11 cellular contexts compared by ENCODE assay signal in the genomic region with DNA sequence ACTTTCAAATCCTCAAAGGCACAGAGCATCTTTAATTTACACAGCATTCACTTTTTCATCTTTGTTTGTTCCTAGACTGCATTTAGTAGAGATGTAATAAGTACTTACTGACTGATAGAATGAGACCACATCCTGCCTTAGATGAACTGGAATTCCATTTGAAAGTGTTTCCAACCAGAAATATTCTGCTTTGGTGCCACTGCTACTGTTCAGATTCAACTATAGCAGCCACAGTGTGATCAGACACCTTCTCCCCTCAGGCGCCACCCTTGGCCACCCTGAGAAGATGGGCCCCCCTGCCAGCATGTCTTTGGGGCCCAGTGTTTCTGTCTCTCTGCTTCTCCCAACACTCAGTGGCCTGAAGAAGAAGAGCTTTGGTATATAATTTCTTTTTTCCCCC.
DNase-seq lines count a peak whose midpoint lies in the region; ATAC-seq and TF ChIP-seq lines count a peak whose summit lies in the region.
"Had no signal": no experiment of that assay in that cellular context is flagged by ENCODE, and none has a peak within 500 bp of the region (broad histone marks: within the 10 kb centered on the region; RNA-seq: fewer than 3 reads in every experiment).

No MANE protein-coding gene starts in this region.

- H3K9me3 ChIP-seq in CD8-positive, alpha-beta memory T cell (ENCODE audit: low read length), result no peaks in the 10 kb centered on the region
- H3K9me3 ChIP-seq in parathyroid adenoma (ENCODE audit: control insufficient read depth, low read length) (no peaks in the 10 kb centered on the region), ovary (no peaks in the 10 kb centered on the region)
- H3K9me3 ChIP-seq: thyroid gland had no signal

- POLR2A ChIA-PET in CD8-positive, alpha-beta memory T cell (lab: Charles Lee), result no interaction called here
- POLR2A ChIA-PET in activated naive CD8-positive, alpha-beta T cell treated with anti-CD3 and anti-CD28 coated beads, Interleukin-2, amount 10 ng/mL, durations not matched to agents 7 days and 5 days (lab: Charles Lee), result interaction anchor here (0.6 kb wide), 1 partner anchor 523 kb away, joined by 3 read pairs; no protein-coding TSS in a partner anchor

- 90 to 100% (median 95%) methylated on average over 1 of the region's 1 CpG for WGBS in ovary, 3 donors

- CTCF ChIA-PET in CD8-positive, alpha-beta memory T cell (lab: Charles Lee), result no interaction called here

- H2AFZ ChIP-seq in parathyroid adenoma, result no peak overlapping the region

- no peak overlapping the region for H3K9ac ChIP-seq in parathyroid adenoma

- no peak for TF ChIP-seq POLR2A in ovary (IDR thresholded peaks at IDR 0.05)

- H3K36me3 ChIP-seq in CD8-positive, alpha-beta memory T cell (ENCODE audit: insufficient read depth, low read length), result no peaks in the 10 kb centered on the region
- no peaks in the 10 kb centered on the region for H3K36me3 ChIP-seq in parathyroid adenoma (ENCODE audit: control insufficient read depth, insufficient read depth, low read length)
- H3K36me3 ChIP-seq in ovary, result no peaks in the 10 kb centered on the region
- H3K36me3 ChIP-seq: thyroid gland had no signal

- no peaks in the 10 kb centered on the region for H3K27me3 ChIP-seq in CD8-positive, alpha-beta memory T cell (ENCODE audit: insufficient read depth, low read length, poor library complexity, severe bottlenecking)
- no peaks in the 10 kb centered on the region for H3K27me3 ChIP-seq in parathyroid adenoma (ENCODE audit: control insufficient read depth, insufficient read depth, low read length)
- no peaks in the 10 kb centered on the region for H3K27me3 ChIP-seq in ovary
- H3K27me3 ChIP-seq: thyroid gland had no signal

- peaks cover 29 to 37% (median 31%) of the 10 kb centered on the region in 3 donors for H3K4me1 Mint-ChIP-seq in CD8-positive, alpha-beta memory T cell
- peaks cover 25% of the 10 kb centered on the region for H3K4me1 Mint-ChIP-seq in activated naive CD8-positive, alpha-beta T cell treated with anti-CD3 and anti-CD28 coated beads, Interleukin-2, amount 10 ng/mL, durations not matched to agents 7 days and 5 days

- no peak for DNase-seq in CD8-positive, alpha-beta memory T cell
- no peak for DNase-seq in activated naive CD8-positive, alpha-beta T cell treated with anti-CD3 and anti-CD28 coated beads, Interleukin-2, amount 10 ng/mL, durations not matched to agents 7 days and 5 days
- DNase-seq in ovary (no peak), NCI-H2227 (lab: John Stamatoyannopoulos, UW; ENCODE audit: unreplicated experiment) (no peak), EL (no peak)
- no peak for DNase-seq in central memory CD4-positive, alpha-beta T cell
- DNase-seq: activated effector memory CD4-positive, alpha-beta T cell treated with anti-CD3 and anti-CD28 coated beads, Interleukin-2, amount 50 U/mL, for 16 hours; NCI-H1436; thyroid gland had no signal

- no peaks in the 10 kb centered on the region for H3K9me3 Mint-ChIP-seq in CD8-positive, alpha-beta memory T cell
- H3K9me3 Mint-ChIP-seq in activated naive CD8-positive, alpha-beta T cell treated with anti-CD3 and anti-CD28 coated beads, Interleukin-2, amount 10 ng/mL, durations not matched to agents 7 days and 5 days, result no peaks in the 10 kb centered on the region

- no peak for TF ChIP-seq CTCF in parathyroid adenoma (IDR thresholded peaks at IDR 0.05)
- no peak for TF ChIP-seq CTCF in ovary (IDR thresholded peaks at IDR 0.05)

- H3K4me3 Mint-ChIP-seq in CD8-positive, alpha-beta memory T cell, result peak overlapping the region in 3 of 7 donors; percentile 20 to 24 (median 23)
- H3K4me3 Mint-ChIP-seq in activated naive CD8-positive, alpha-beta T cell treated with anti-CD3 and anti-CD28 coated beads, Interleukin-2, amount 10 ng/mL, durations not matched to agents 7 days and 5 days, result peak overlapping the region; percentile 22

- H3K27ac Mint-ChIP-seq in CD8-positive, alpha-beta memory T cell, result peak overlapping the region; percentile 12 to 89 (median 78)
- peak overlapping the region; percentile 70 for H3K27ac Mint-ChIP-seq in activated naive CD8-positive, alpha-beta T cell treated with anti-CD3 and anti-CD28 coated beads, Interleukin-2, amount 10 ng/mL, durations not matched to agents 7 days and 5 days

- intact Hi-C loops in ovary (cut with DNase I), result no loop called here

- H3K79me2 ChIP-seq in parathyroid adenoma, result no peaks in the 10 kb centered on the region

- no peaks in the 10 kb centered on the region for H3K36me3 Mint-ChIP-seq in CD8-positive, alpha-beta memory T cell
- H3K36me3 Mint-ChIP-seq in activated naive CD8-positive, alpha-beta T cell treated with anti-CD3 and anti-CD28 coated beads, Interleukin-2, amount 10 ng/mL, durations not matched to agents 7 days and 5 days, result peaks cover 2% of the 10 kb centered on the region

- no peak overlapping the region for H3K4me2 ChIP-seq in parathyroid adenoma (ENCODE audit: low read length)

- H3K4me3 ChIP-seq in CD8-positive, alpha-beta memory T cell (ENCODE audit: low read length), result no peak overlapping the region
- H3K4me3 ChIP-seq in parathyroid adenoma (ENCODE audit: low read depth, low read length) (no peak overlapping the region), ovary (no peak overlapping the region)
- H3K4me3 ChIP-seq: thyroid gland had no signal

- no peak overlapping the region for H3K27ac ChIP-seq in CD8-positive, alpha-beta memory T cell (ENCODE audit: low read depth, low read length)
- H3K27ac ChIP-seq in parathyroid adenoma (peak overlapping the region; percentile 5), ovary (no peak overlapping the region)
- H3K27ac ChIP-seq: thyroid gland had no signal

- TF ChIP-seq EP300 in ovary (IDR thresholded peaks at IDR 0.05), result no peak

- no peaks in the 10 kb centered on the region for H3K27me3 Mint-ChIP-seq in CD8-positive, alpha-beta memory T cell
- no peaks in the 10 kb centered on the region for H3K27me3 Mint-ChIP-seq in activated naive CD8-positive, alpha-beta T cell treated with anti-CD3 and anti-CD28 coated beads, Interleukin-2, amount 10 ng/mL, durations not matched to agents 7 days and 5 days

- peaks cover 33% of the 10 kb centered on the region for H3K4me1 ChIP-seq in CD8-positive, alpha-beta memory T cell (ENCODE audit: insufficient read depth, low read length)
- H3K4me1 ChIP-seq in parathyroid adenoma, result no peaks in the 10 kb centered on the region
- peaks cover 4% of the 10 kb centered on the region for H3K4me1 ChIP-seq in ovary (ENCODE audit: insufficient read depth)

- peak; percentile 21 for ATAC-seq in HG02759 (IDR thresholded peaks at IDR 0.05; ENCODE audit: unreplicated experiment)
- no peak for ATAC-seq in activated naive CD8-positive, alpha-beta T cell treated with anti-CD3 and anti-CD28 coated beads, Interleukin-2, amount 10 ng/mL, durations not matched to agents 7 days and 5 days (ENCODE audit: low read depth)
